Comparison of ENCODE assay signal across 8 cellular contexts in genomic region chr2:135819211-135819610, GRCh38. TPM values are rescaled to one million over a fixed set of nuclear protein-coding genes. Genes with fewer than 3 reads are reported as not detected.
DNase-seq lines count a peak whose midpoint lies in the region; ATAC-seq and TF ChIP-seq lines count a peak whose summit lies in the region.

No MANE protein-coding gene starts in this region.

- H3K4me2 ChIP-seq in DND-41 (ENCODE audit: insufficient read depth, low read length): peak overlapping the region; percentile 72

- peak; percentile 95 for TF ChIP-seq CTCF in DND-41 (IDR thresholded peaks at IDR 0.05; ENCODE audit: borderline replicate concordance, extremely low read depth, low read length, poor library complexity, severe bottlenecking)
- TF ChIP-seq CTCF in ascending aorta (IDR thresholded peaks at IDR 0.05): no peak

- peak overlapping the region; percentile 98 for H3K27ac ChIP-seq in DND-41 (ENCODE audit: low read length)
- no peak overlapping the region for H3K27ac ChIP-seq in ascending aorta

- peaks cover 9% of the 10 kb centered on the region for H3K9me3 ChIP-seq in DND-41 (ENCODE audit: insufficient read depth, low read length, severe bottlenecking)
- peaks cover 0 to 5% of the 10 kb centered on the region in 2 donors for H3K9me3 ChIP-seq in ascending aorta

- H3K4me1 Mint-ChIP-seq in activated T-cell treated with anti-CD3 and anti-CD28 coated beads, Interleukin-2, amount 50 U/mL, for 4 hours (ENCODE audit: low read depth): peaks cover 28% of the 10 kb centered on the region

- H3K9ac ChIP-seq in DND-41 (ENCODE audit: low read depth, low read length): peak overlapping the region; percentile 74

- no peaks in the 10 kb centered on the region for H3K36me3 Mint-ChIP-seq in activated T-cell treated with anti-CD3 and anti-CD28 coated beads, Interleukin-2, amount 50 U/mL, for 4 hours (ENCODE audit: insufficient read depth)

- no peak overlapping the region for H3K4me3 Mint-ChIP-seq in activated T-cell treated with anti-CD3 and anti-CD28 coated beads, Interleukin-2, amount 50 U/mL, for 4 hours

- no peaks in the 10 kb centered on the region for H3K27me3 Mint-ChIP-seq in activated T-cell treated with anti-CD3 and anti-CD28 coated beads, Interleukin-2, amount 50 U/mL, for 4 hours (ENCODE audit: low read depth)

- H3K27me3 ChIP-seq in DND-41 (ENCODE audit: insufficient read depth, low read length, poor library complexity): no peaks in the 10 kb centered on the region
- no peaks in the 10 kb centered on the region for H3K27me3 ChIP-seq in ascending aorta

- no peaks in the 10 kb centered on the region for H4K20me1 ChIP-seq in DND-41 (ENCODE audit: insufficient read depth, low read length)

- peak overlapping the region; percentile 56 for H2AFZ ChIP-seq in DND-41 (ENCODE audit: low read depth, low read length)

- H3K9me3 Mint-ChIP-seq in activated T-cell treated with anti-CD3 and anti-CD28 coated beads, Interleukin-2, amount 50 U/mL, for 4 hours: peaks cover 8% of the 10 kb centered on the region

- H3K79me2 ChIP-seq in DND-41 (ENCODE audit: insufficient read depth, low read length): peaks cover 39% of the 10 kb centered on the region

- ATAC-seq in DND-41 (ENCODE audit: insufficient read depth, low read depth) (peak; percentile 49), GM18511 (IDR thresholded peaks at IDR 0.05; ENCODE audit: unreplicated experiment) (no peak), HG03139 (IDR thresholded peaks at IDR 0.05; ENCODE audit: unreplicated experiment) (no peak)
- ATAC-seq in activated T-cell treated with anti-CD3 and anti-CD28 coated beads, Interleukin-2, amount 50 U/mL, for 4 hours: peak; percentile 12 to 19

- H3K4me3 ChIP-seq in DND-41 (ENCODE audit: low read depth in 1 of 2, low read length in 2 of 2): peak overlapping the region in 1 of 2 experiments; percentile 61; a peak in 2 of 4 replicates
- no peak overlapping the region for H3K4me3 ChIP-seq in ascending aorta

- DNase-seq in DND-41: peak; percentile 86
- DNase-seq in Kasumi-1 (lab: John Stamatoyannopoulos, UW): peak; percentile 91 to 95
- DNase-seq in activated T-cell treated with anti-CD3 and anti-CD28 coated beads, Interleukin-2, amount 50 U/mL, for 4 hours: no peak
- DNase-seq in mesenteric fat pad (ENCODE audit: low spot score): peak; percentile 53
- DNase-seq in activated gamma-delta T cell (lab: John Stamatoyannopoulos, UW): no peak
- DNase-seq in ascending aorta (ENCODE audit: low spot score in 2 of 2): no peak

- H3K36me3 ChIP-seq in DND-41 (ENCODE audit: insufficient read depth, low read length) (peaks cover 27% of the 10 kb centered on the region), ascending aorta (no peaks in the 10 kb centered on the region)

- H3K4me1 ChIP-seq in DND-41 (ENCODE audit: insufficient read depth, low read length) (peaks cover 53% of the 10 kb centered on the region), ascending aorta (no peaks in the 10 kb centered on the region)

- intact Hi-C loops in ascending aorta (cut with DNase I): no loop called here

RNA-seq across cellular contexts. Expression of gene LCT, which starts 17.8 kb away (rescaled TPM):
- under 1 TPM; 0.05 to 0.21 (median 0.10) TPM for total RNA-seq in activated T-cell treated with anti-CD3 and anti-CD28 coated beads, Interleukin-2, amount 50 U/mL, for 4 hours
- 0.77 TPM for total RNA-seq in mesenteric fat pad
- not detected for total RNA-seq in ascending aorta

RNA-seq across cellular contexts. Expression of gene MCM6, which starts 57.0 kb away (rescaled TPM):
- total RNA-seq in activated T-cell treated with anti-CD3 and anti-CD28 coated beads, Interleukin-2, amount 50 U/mL, for 4 hours: 100 to 1,000 TPM; 157 to 197 (median 185) TPM
- total RNA-seq in mesenteric fat pad (16.0 TPM), ascending aorta (62.5 TPM)

Comparison
In these comparisons a context has a peak if more than half of its experiments do, and no peak if none do; other contexts are left out.
1. ATAC-seq: peak in DND-41 (single experiment) and activated T-cell treated with anti-CD3 and anti-CD28 coated beads, Interleukin-2, amount 50 U/mL, for 4 hours (2 of 2); none in GM18511 (single experiment) and HG03139 (single experiment).
2. DNase-seq: peak in DND-41 (single experiment), Kasumi-1 (2 of 2) and mesenteric fat pad (single experiment); none in activated T-cell treated with anti-CD3 and anti-CD28 coated beads, Interleukin-2, amount 50 U/mL, for 4 hours (single experiment), activated gamma-delta T cell (single experiment) and ascending aorta (0 of 2).